In genomic region chr18:52395146-52395852, GRCh38 we compare ENCODE assay signal across 15 cellular contexts. TPM values are rescaled to one million over a fixed set of nuclear protein-coding genes. Genes with fewer than 3 reads are reported as not detected.
DNase-seq lines count a peak whose midpoint lies in the region; ATAC-seq lines count a peak whose summit lies in the region.
"Had no signal": no experiment of that assay in that cellular context is flagged by ENCODE, and none has a peak within 500 bp of the region (broad histone marks: within the 10 kb centered on the region; RNA-seq: fewer than 3 reads in every experiment).

No MANE protein-coding gene starts in this region.

- ATAC-seq in GM18502 (IDR thresholded peaks at IDR 0.05; ENCODE audit: poor library complexity, unreplicated experiment) (peak; percentile 73), GM19467 (IDR thresholded peaks at IDR 0.05; ENCODE audit: unreplicated experiment) (peak; percentile 51), HG02981 (IDR thresholded peaks at IDR 0.05; ENCODE audit: unreplicated experiment) (peak; percentile 52), HG03108 (IDR thresholded peaks at IDR 0.05; ENCODE audit: unreplicated experiment) (no peak)

- in situ Hi-C loops in SK-MEL-5 (cut with HindIII; ENCODE audit: low pct_unique_long_range_greater_than_20kb, low sequenced_read_pairs) = no loop called here
- in situ Hi-C loops in G401 (cut with HindIII; ENCODE audit: low sequenced_read_pairs) = no loop called here

- DNase-seq in SK-MEL-5 (ENCODE audit: low read depth, low spot score) = peak; percentile 75
- no peak for DNase-seq in NCI-H2107 (lab: John Stamatoyannopoulos, UW)
- no peak for DNase-seq in G401 (ENCODE audit: low spot score)
- no peak for DNase-seq in AML-193 (lab: John Stamatoyannopoulos, UW)
- DNase-seq: activated effector memory CD4-positive, alpha-beta T cell treated with Interleukin-2 at 50 U/mL for 16 hours; NCI-H2029 treated with DMSO at 0.1 percent for 48 hours; spleen; SW 1271 had no signal

RNA-seq across cellular contexts. Expression of gene DCC, which starts 55.3 kb away (rescaled TPM):
- 0.08 and 0.43 TPM in 2 replicates for total RNA-seq in SK-MEL-5 (2014; rRNA removed; shearing (Covaris generic))
- 0.15 and 0.20 TPM in 2 replicates for polyA plus RNA-seq in SK-MEL-5 (2015; cell fraction: cytosol; rRNA removed)
- 0.05 and 0.50 TPM in 2 replicates for polyA plus RNA-seq in SK-MEL-5 (2015; cell fraction: nucleus; rRNA removed)
- total RNA-seq in G401 (2014; rRNA removed; shearing (Covaris generic)) = not detected in 2 replicates
- total RNA-seq: bronchial epithelial cell, endothelial cell of umbilical vein, OCI-LY7 had no signal
- polyA plus RNA-seq: endothelial cell of umbilical vein had no signal
